Comparison of ENCODE assay signal across 7 cellular contexts in the genomic region with DNA sequence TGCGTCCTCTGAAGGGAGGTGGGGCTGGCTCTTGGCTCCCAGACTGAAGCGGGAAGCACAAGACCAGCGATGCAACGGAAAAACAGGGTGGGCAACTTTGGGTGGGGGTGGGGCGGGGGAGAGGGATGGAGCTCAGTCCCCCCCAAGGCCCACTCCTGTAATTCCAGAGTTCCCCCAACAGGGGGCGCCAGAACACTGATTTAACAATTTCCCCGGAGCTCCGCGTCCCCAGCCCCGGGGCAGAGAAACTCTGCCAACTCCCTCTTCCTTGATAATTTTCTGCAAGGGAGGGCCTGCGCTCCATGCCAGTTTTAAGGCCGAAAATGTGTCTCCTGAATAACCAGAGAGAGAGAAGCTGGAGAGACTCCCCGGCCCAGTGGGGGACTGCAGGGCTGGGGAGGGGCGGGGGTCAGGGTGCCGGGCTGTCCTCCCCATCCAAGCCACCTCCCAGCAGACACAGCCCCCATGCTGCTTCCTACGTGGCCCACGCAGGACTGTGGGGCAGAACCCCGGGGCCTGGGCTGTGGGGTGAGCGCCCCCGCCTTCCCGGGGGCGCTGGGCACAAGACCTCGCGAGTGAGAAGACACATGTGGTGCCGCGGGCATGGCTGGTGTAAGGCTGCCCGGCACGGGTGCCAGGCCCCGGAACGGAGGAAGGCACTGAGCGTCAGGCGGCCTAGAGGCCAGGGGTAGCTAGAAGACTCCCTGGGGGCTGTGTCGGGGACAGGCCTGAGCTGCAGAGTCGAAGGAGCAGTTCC. TPM values are rescaled to one million over a fixed set of nuclear protein-coding genes. Genes with fewer than 3 reads are reported as not detected.
A peak's percentile ranks its signal among the peaks of the same experiment; 100 is the strongest.
DNase-seq lines count a peak whose midpoint lies in the region; ATAC-seq and TF ChIP-seq lines count a peak whose summit lies in the region.

No MANE protein-coding gene starts in this region.

- H3K27ac ChIP-seq in WERI-Rb-1 (peak overlapping the region; percentile 17), caudate nucleus (ENCODE audit: low read depth, low read length) (no peak overlapping the region)

- intact Hi-C loops in left colon (cut with DNase I, micrococcal nuclease) = loop anchor here (5.0 to 10.0 kb wide), 4 partner anchors 70 to 253 kb away; a partner anchor contains a TSS

- TF ChIP-seq CTCF in GM12865 (IDR thresholded peaks at IDR 0.05; ENCODE audit: insufficient read depth, low read depth, low read length, missing control alignments) = peak; percentile 70
- TF ChIP-seq CTCF in WERI-Rb-1 (IDR thresholded peaks at IDR 0.05; ENCODE audit: low read depth, low read length) = peak; percentile 86

- no peaks in the 10 kb centered on the region for H3K27me3 ChIP-seq in WERI-Rb-1 (ENCODE audit: insufficient read depth, low read depth, severe bottlenecking)

- ATAC-seq in left colon = peak; percentile 44
- no peak for ATAC-seq in GM18519 (IDR thresholded peaks at IDR 0.05; ENCODE audit: low FRiP score, unreplicated experiment)

- DNase-seq in GM12865 (ENCODE audit: low read depth) (peak; percentile 54), NCI-H1694 treated with DMSO at 0.1 percent for 48 hours (lab: John Stamatoyannopoulos, UW) (peak; percentile 54), WERI-Rb-1 (peak; percentile 91), caudate nucleus (lab: John Stamatoyannopoulos, UW) (peak in 52 of 61 donors; percentile 6 to 78 (median 44)), left colon (peak; percentile 44 to 72)
- peak; percentile 66 for DNase-seq in stimulated activated CD4-positive, alpha-beta T cell treated with anti-CD3 and anti-CD28 coated beads, Interleukin-4, amount 100 ng/mL, for 1 hour

- H3K9me3 ChIP-seq in WERI-Rb-1 (ENCODE audit: severe bottlenecking) = no peaks in the 10 kb centered on the region

- H3K36me3 ChIP-seq in WERI-Rb-1 = peaks cover 80% of the 10 kb centered on the region

- H3K4me3 ChIP-seq in GM12865 (ENCODE audit: low read depth, low read length) = no peak overlapping the region
- H3K4me3 ChIP-seq in WERI-Rb-1 (ENCODE audit: low read depth, low read length) = no peak overlapping the region

RNA-seq across cellular contexts. Expression of a gene that starts 51.4 kb away (rescaled TPM):
- total RNA-seq in left colon = 10 to 100 TPM in 1 of 2 donors, 1 to 10 TPM in 1; 5.5 to 11.0 TPM
